9 cellular contexts compared by ENCODE assay signal in the genomic region with DNA sequence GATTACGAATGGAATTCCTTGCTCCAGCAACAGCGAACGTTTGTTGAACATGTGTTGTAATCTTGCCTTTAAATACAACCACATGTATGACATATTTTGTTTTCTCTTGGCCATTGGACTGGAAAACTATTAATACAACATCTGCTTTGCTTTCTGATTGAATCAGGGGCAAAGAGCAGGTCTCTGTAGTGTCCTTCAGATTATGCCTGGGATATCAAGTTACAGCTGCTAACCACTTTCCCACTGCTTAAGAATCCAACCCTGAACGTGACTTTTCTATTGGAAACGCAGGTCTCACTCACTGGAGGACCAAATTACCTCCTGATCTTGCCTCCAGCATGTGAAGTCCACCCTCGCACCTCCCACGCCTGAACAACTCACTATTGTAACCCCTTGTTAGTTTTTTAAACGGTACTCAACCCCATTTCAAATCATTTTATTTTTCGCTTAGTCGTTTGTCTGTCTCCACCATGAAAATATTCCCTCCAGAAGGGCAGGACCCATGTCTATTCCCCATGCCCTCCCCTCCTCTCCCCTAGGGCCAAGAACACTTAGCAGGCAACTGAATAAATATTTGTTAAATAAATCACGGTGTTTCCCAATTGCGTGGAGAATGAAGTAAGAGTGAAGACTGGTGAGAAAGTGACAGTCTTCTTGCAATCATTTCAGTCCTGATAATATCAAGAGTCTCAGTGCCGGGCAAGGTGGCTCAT. TPM values are rescaled to one million over a fixed set of nuclear protein-coding genes. Genes with fewer than 3 reads are reported as not detected.
DNase-seq lines count a peak whose midpoint lies in the region; FAIRE-seq and TF ChIP-seq lines count a peak whose summit lies in the region.
"Had no signal": no experiment of that assay in that cellular context is flagged by ENCODE, and none has a peak within 500 bp of the region (broad histone marks: within the 10 kb centered on the region; RNA-seq: fewer than 3 reads in every experiment).

No MANE protein-coding gene starts in this region.

- H3K9me3 ChIP-seq in ascending aorta (no peaks in the 10 kb centered on the region), kidney (ENCODE audit: control insufficient read depth in 1 of 2, low read length in 2 of 2) (no peaks in the 10 kb centered on the region)

- peak overlapping the region; percentile 77 to 90 for H3K27ac ChIP-seq in ascending aorta
- peak overlapping the region; percentile 26 to 81 for H3K27ac ChIP-seq in kidney (ENCODE audit: low read depth in 2 of 2, low read length in 2 of 2)
- peak overlapping the region; percentile 75 for H3K27ac ChIP-seq in urinary bladder (ENCODE audit: low read depth)
- H3K27ac ChIP-seq: 22Rv1 had no signal

- intact Hi-C loops in ascending aorta (cut with DNase I) (loop anchor here (10.0 kb wide), 1 partner anchor 511 kb away; no protein-coding TSS in a partner anchor), kidney (cut with DNase I) (no loop called here)

- 46% methylated on average over 13 of the region's 13 CpGs for WGBS in urinary bladder

- TF ChIP-seq CTCF in ascending aorta (IDR thresholded peaks at IDR 0.05) (no peak), kidney (IDR thresholded peaks at IDR 0.05; ENCODE audit: borderline replicate concordance, extremely low read depth, insufficient read depth) (no peak)

- DNase-seq in NCI-H1436 (lab: John Stamatoyannopoulos, UW): peak; percentile 18
- DNase-seq in NCI-H1436 treated with DMSO at 0.1 percent for 48 hours (lab: John Stamatoyannopoulos, UW): no peak
- peak in 1 of 2 donors; percentile 74 for DNase-seq in ascending aorta (ENCODE audit: low spot score in 2 of 2)
- DNase-seq in kidney: no peak
- DNase-seq in activated CD8-positive, alpha-beta memory T cell treated with anti-CD3 and anti-CD28 coated beads, Interleukin-2, amount 50 U/mL, for 48 hours: no peak
- DNase-seq in SKM-1 (lab: John Stamatoyannopoulos, UW; ENCODE audit: unreplicated experiment): no peak
- DNase-seq in NCI-H1930 (lab: John Stamatoyannopoulos, UW): no peak

- peak overlapping the region in 1 of 2 donors; percentile 8 for H3K9ac ChIP-seq in kidney (ENCODE audit: low read length in 2 of 2)

- FAIRE-seq in kidney (lab: Jason Lieb, UNC): no peak

- peak overlapping the region; percentile 8 to 17 for H3K4me3 ChIP-seq in ascending aorta
- H3K4me3 ChIP-seq in kidney (ENCODE audit: low read length in 2 of 2): peak overlapping the region; percentile 14
- no peak overlapping the region for H3K4me3 ChIP-seq in urinary bladder (ENCODE audit: low read depth, low read length)

- peaks cover 9 to 48% of the 10 kb centered on the region in 2 donors for H3K4me1 ChIP-seq in ascending aorta
- H3K4me1 ChIP-seq in kidney (ENCODE audit: control insufficient read depth in 1 of 2, insufficient read depth in 1 of 2, low read depth in 1 of 2, low read length in 2 of 2): peaks cover 16 to 22% of the 10 kb centered on the region in 2 donors
- no peaks in the 10 kb centered on the region for H3K4me1 ChIP-seq in urinary bladder (ENCODE audit: insufficient read depth)

- H3K27me3 ChIP-seq in ascending aorta: no peaks in the 10 kb centered on the region

- H3K36me3 ChIP-seq in ascending aorta: no peaks in the 10 kb centered on the region
- H3K36me3 ChIP-seq in kidney (ENCODE audit: control insufficient read depth in 1 of 2, insufficient read depth in 2 of 2, low read length in 2 of 2): no peaks in the 10 kb centered on the region
- H3K36me3 ChIP-seq in urinary bladder (ENCODE audit: insufficient read depth): no peaks in the 10 kb centered on the region

RNA-seq across cellular contexts. Expression of gene MRTFB, which starts 57.4 kb away (rescaled TPM):
- total RNA-seq in ascending aorta: 89.4 TPM
- 51.0 TPM for total RNA-seq in kidney
- 5.1 TPM for polyA plus RNA-seq in kidney (ENCODE audit: insufficient read depth, low read depth, low replicate concordance)
- total RNA-seq in urinary bladder: 42.8 TPM
- polyA plus RNA-seq in urinary bladder: 18.9 TPM
